In genomic region chr9:21801683-21802417, GRCh38 we compare ENCODE assay signal across 9 cellular contexts. TPM values are rescaled to one million over a fixed set of nuclear protein-coding genes. Genes with fewer than 3 reads are reported as not detected.
DNase-seq lines count a peak whose midpoint lies in the region; ATAC-seq and TF ChIP-seq lines count a peak whose summit lies in the region.
"Had no signal": no experiment of that assay in that cellular context is flagged by ENCODE, and none has a peak within 500 bp of the region (broad histone marks: within the 10 kb centered on the region; RNA-seq: fewer than 3 reads in every experiment).

No MANE protein-coding gene starts in this region.

- no peaks in the 10 kb centered on the region for H3K9me3 ChIP-seq in adipocyte (ENCODE audit: control insufficient read depth, low read length)
- no peaks in the 10 kb centered on the region for H3K9me3 ChIP-seq in heart left ventricle
- no peaks in the 10 kb centered on the region for H3K9me3 ChIP-seq in ovary

- in situ Hi-C loops in GM13977 (cut with MboI; ENCODE audit: low pct_unique_long_range_greater_than_20kb, low sequenced_read_pairs, unreplicated experiment) = loop anchor here (25.0 kb wide), 2 partner anchors 235 to 660 kb away; no protein-coding TSS in a partner anchor

- WGBS in heart left ventricle, 4 donors = 7 to 11% (median 9%) methylated on average over 27 to 37 of the region's 37 CpGs
- 5 to 7% (median 5%) methylated on average over 37 of the region's 37 CpGs for WGBS in ovary, 3 donors

- H3K36me3 ChIP-seq in adipocyte (ENCODE audit: control insufficient read depth, insufficient read depth, low read length, severe bottlenecking) = no peaks in the 10 kb centered on the region
- no peaks in the 10 kb centered on the region for H3K36me3 ChIP-seq in heart left ventricle
- H3K36me3 ChIP-seq in ovary = no peaks in the 10 kb centered on the region

- peak overlapping the region; percentile 83 for H3K4me3 ChIP-seq in adipocyte (ENCODE audit: low read length)
- peak overlapping the region; percentile 64 to 96 (median 82) for H3K4me3 ChIP-seq in heart left ventricle
- H3K4me3 ChIP-seq in ovary = peak overlapping the region; percentile 85
- H3K4me3 ChIP-seq: K562 had no signal

- no peak for TF ChIP-seq POLR2A in heart left ventricle (IDR thresholded peaks at IDR 0.05)
- TF ChIP-seq POLR2A in ovary (IDR thresholded peaks at IDR 0.05) = no peak

- no peak for TF ChIP-seq CTCF in GM13977 (IDR thresholded peaks at IDR 0.05; ENCODE audit: extremely low read depth, insufficient read depth, missing control alignments)
- no peak for TF ChIP-seq CTCF in heart left ventricle (IDR thresholded peaks at IDR 0.05)
- TF ChIP-seq CTCF in ovary (IDR thresholded peaks at IDR 0.05) = no peak

- H3K4me1 ChIP-seq in adipocyte (ENCODE audit: control insufficient read depth, insufficient read depth, low read length) = peaks cover 31% of the 10 kb centered on the region
- peaks cover 0 to 31% (median 21%) of the 10 kb centered on the region in 12 donors for H3K4me1 ChIP-seq in heart left ventricle
- peaks cover 4% of the 10 kb centered on the region for H3K4me1 ChIP-seq in ovary (ENCODE audit: insufficient read depth)

- DNase-seq in AG08396 (ENCODE audit: low spot score) (peak; percentile 81), GM13977 (ENCODE audit: low spot score) (peak; percentile 22), NCI-H446 treated with DMSO at 0.1 percent for 48 hours (lab: John Stamatoyannopoulos, UW) (peak; percentile 73), adipocyte (ENCODE audit: low read depth) (peak; percentile 95), heart left ventricle (peak; percentile 67 to 86 (median 76)), ovary (peak; percentile 74 to 86 (median 81))
- DNase-seq in central memory CD4-positive, alpha-beta T cell = no peak

- ATAC-seq in HG02938 (IDR thresholded peaks at IDR 0.05; ENCODE audit: unreplicated experiment) (peak; percentile 19), heart left ventricle (peak; percentile 31 to 75 (median 66))
- ATAC-seq: K562 had no signal

- intact Hi-C loops in heart left ventricle (cut with DNase I) (loop anchor here in 4 of 10 donors (5.0 to 10.0 kb wide), 3 partner anchors 203 to 653 kb away; partner anchors contain the start of gene CDKN2B (in 1 of the 4)), ovary (cut with DNase I) (no loop called here)

- H3K9ac ChIP-seq in adipocyte (ENCODE audit: low read length) = peak overlapping the region; percentile 97

- H3K27me3 ChIP-seq in adipocyte (replicated peaks; ENCODE audit: control insufficient read depth, insufficient read depth, low read length) (no peaks in the 10 kb centered on the region), heart left ventricle (peaks cover 0 to 14% (median 0%) of the 10 kb centered on the region in 9 donors), ovary (no peaks in the 10 kb centered on the region)

- no peak for TF ChIP-seq EP300 in ovary (IDR thresholded peaks at IDR 0.05)

- H3K27ac ChIP-seq in heart left ventricle (peak overlapping the region; percentile 79 to 95 (median 86)), ovary (peak overlapping the region; percentile 68 to 86)

RNA-seq across cellular contexts. Expression of gene MTAP, which starts 0.6 kb away (rescaled TPM):
- total RNA-seq in heart left ventricle = 10 to 100 TPM; 12.6 to 27.3 (median 19.4) TPM
- polyA plus RNA-seq in heart left ventricle = 1 to 10 TPM; 5.4 to 6.6 TPM
- total RNA-seq in ovary = 10 to 100 TPM; 30.1 to 43.3 (median 34.5) TPM
- polyA plus RNA-seq in ovary = 10 to 100 TPM; 12.2 to 24.5 TPM
- polyA plus RNA-seq: K562 had no signal
